Comparison of ENCODE assay signal across 9 cellular contexts in genomic region chr4:44916406-44916805, GRCh38.
A peak's percentile ranks its signal among the peaks of the same experiment; 100 is the strongest.
DNase-seq lines count a peak whose midpoint lies in the region; ATAC-seq and TF ChIP-seq lines count a peak whose summit lies in the region.
"Had no signal": no experiment of that assay in that cellular context is flagged by ENCODE, and none has a peak within 500 bp of the region (broad histone marks: within the 10 kb centered on the region; RNA-seq: fewer than 3 reads in every experiment).

No MANE protein-coding gene starts in this region.

- no peak overlapping the region for H3K4ac ChIP-seq in neuronal stem cell (ENCODE audit: low read length)

- TF ChIP-seq POLR2A in GM18505 (IDR thresholded peaks at IDR 0.05; ENCODE audit: borderline replicate concordance, extremely low read depth, insufficient read depth, insufficient read length) (no peak), Peyer's patch (IDR thresholded peaks at IDR 0.05) (no peak)

- no peak overlapping the region for H2BK15ac ChIP-seq in neuronal stem cell (ENCODE audit: low read length)

- H2AK5ac ChIP-seq in neuronal stem cell (ENCODE audit: low read depth, low read length): no peak overlapping the region

- H3F3A ChIP-seq in MM.1S (ENCODE audit: insufficient read depth, low read length): no peaks in the 10 kb centered on the region

- H3K9ac ChIP-seq in MM.1S (ENCODE audit: low read length): peak overlapping the region; percentile 18; the same call in 1 of the 2 replicates
- no peak overlapping the region for H3K9ac ChIP-seq in neuronal stem cell (ENCODE audit: low read depth, low read length, poor library complexity)

- no peak overlapping the region for H4K91ac ChIP-seq in neuronal stem cell (ENCODE audit: low read depth, low read length, poor library complexity)

- H3K4me2 ChIP-seq in MM.1S (ENCODE audit: low read depth, low read length) (peak overlapping the region; percentile 61), neuronal stem cell (ENCODE audit: insufficient read depth, low read length, poor library complexity, severe bottlenecking) (no peak overlapping the region)

- H3K9me3 ChIP-seq in MM.1S (replicated peaks; ENCODE audit: insufficient read depth, low read length): no peaks in the 10 kb centered on the region
- no peaks in the 10 kb centered on the region for H3K9me3 ChIP-seq in neuronal stem cell (replicated peaks in 1 of 2; ENCODE audit: control insufficient read depth in 2 of 2, insufficient read depth in 1 of 2, low read depth in 1 of 2, low read length in 2 of 2)
- no peaks in the 10 kb centered on the region for H3K9me3 ChIP-seq in Peyer's patch
- H3K9me3 ChIP-seq: body of pancreas had no signal

- H3K4me3 ChIP-seq in MM.1S (ENCODE audit: low read length) (peak overlapping the region; percentile 66), coronary artery (peak overlapping the region; percentile 51), neuronal stem cell (ENCODE audit: low read length in 2 of 2) (no peak overlapping the region), Peyer's patch (no peak overlapping the region)
- H3K4me3 ChIP-seq: body of pancreas had no signal

- no peak overlapping the region for H2BK5ac ChIP-seq in neuronal stem cell (ENCODE audit: low read length)

- no peak for ATAC-seq in GM18505 (IDR thresholded peaks at IDR 0.05; ENCODE audit: unreplicated experiment)
- ATAC-seq: body of pancreas had no signal

- peak; percentile 2 for DNase-seq in ELR (ENCODE audit: low read depth)
- DNase-seq in MM.1S: peak; percentile 58
- DNase-seq in coronary artery (ENCODE audit: low spot score): no peak
- no peak for DNase-seq in neuronal stem cell (ENCODE audit: low spot score)
- no peak for DNase-seq in SK-N-DZ (ENCODE audit: low spot score)
- DNase-seq in HUDEP-2 (lab: John Stamatoyannopoulos, UW; ENCODE audit: unreplicated experiment in 76 of 76): no peak
- no peak for DNase-seq in Peyer's patch
- DNase-seq: body of pancreas had no signal

- H3K18ac ChIP-seq in neuronal stem cell (ENCODE audit: low read length): no peak overlapping the region

- no CpG with 5 or more reads among the region's 3 CpGs for WGBS in neuronal stem cell (ENCODE audit: extremely low coverage in 2 of 2, insufficient read length in 2 of 2, insufficient replicate concordance in 1 of 2), 2 donors

- no peak overlapping the region for H4K8ac ChIP-seq in neuronal stem cell (ENCODE audit: low read depth, low read length)

- H3K36me3 ChIP-seq in MM.1S (replicated peaks; ENCODE audit: insufficient read depth, low read length) (no peaks in the 10 kb centered on the region), neuronal stem cell (replicated peaks in 1 of 2; ENCODE audit: control insufficient read depth in 2 of 2, insufficient read depth in 2 of 2, low read length in 2 of 2) (no peaks in the 10 kb centered on the region), Peyer's patch (no peaks in the 10 kb centered on the region)

- H2AFZ ChIP-seq in MM.1S (ENCODE audit: low read length): peak overlapping the region; percentile 76
- peak overlapping the region; percentile 45 for H2AFZ ChIP-seq in neuronal stem cell (ENCODE audit: low read length)

- H3K4me1 ChIP-seq in MM.1S (ENCODE audit: low read length) (0 out of 2 replicates have a peak, but pooled peaks cover 3% of the 10 kb centered on the region), neuronal stem cell (ENCODE audit: control insufficient read depth in 2 of 2, insufficient read depth in 1 of 2, low read depth in 1 of 2, low read length in 2 of 2) (no peaks in the 10 kb centered on the region), Peyer's patch (no peaks in the 10 kb centered on the region)

- no peak overlapping the region for H2BK120ac ChIP-seq in neuronal stem cell (ENCODE audit: low read depth, low read length)

- no peaks in the 10 kb centered on the region for H3K27me3 ChIP-seq in MM.1S (replicated peaks; ENCODE audit: insufficient read depth, low read length)
- H3K27me3 ChIP-seq in neuronal stem cell (ENCODE audit: control insufficient read depth in 3 of 3, insufficient read depth in 3 of 3, low read depth in 1 of 3, low read length in 3 of 3): no peaks in the 10 kb centered on the region
- no peaks in the 10 kb centered on the region for H3K27me3 ChIP-seq in Peyer's patch
- H3K27me3 ChIP-seq: body of pancreas had no signal

- no peak for TF ChIP-seq CTCF in MM.1S (IDR thresholded peaks at IDR 0.05; ENCODE audit: low read length)
- TF ChIP-seq CTCF in coronary artery (IDR thresholded peaks at IDR 0.05): no peak
- TF ChIP-seq CTCF in Peyer's patch (IDR thresholded peaks at IDR 0.05): no peak

- H3K79me2 ChIP-seq in MM.1S (ENCODE audit: low read length): no peaks in the 10 kb centered on the region

- H4K20me1 ChIP-seq in MM.1S (ENCODE audit: insufficient read depth, low read length): no peaks in the 10 kb centered on the region

- no peak overlapping the region; the same call in 1 of the 2 replicates for H3K27ac ChIP-seq in MM.1S (ENCODE audit: low read length)
- no peak overlapping the region for H3K27ac ChIP-seq in coronary artery
- no peak overlapping the region for H3K27ac ChIP-seq in neuronal stem cell (replicated peaks; ENCODE audit: low read length)
- no peak overlapping the region for H3K27ac ChIP-seq in Peyer's patch
- H3K27ac ChIP-seq: body of pancreas had no signal

- no peak overlapping the region for H2BK12ac ChIP-seq in neuronal stem cell (ENCODE audit: low read length)

- no peaks in the 10 kb centered on the region for H3K9me2 ChIP-seq in MM.1S (replicated peaks; ENCODE audit: insufficient read depth, low read length)

- no peak overlapping the region for H3K23ac ChIP-seq in neuronal stem cell (ENCODE audit: low read depth, low read length, poor library complexity)

- no peaks in the 10 kb centered on the region for H3K79me1 ChIP-seq in neuronal stem cell (ENCODE audit: low read depth, low read length)

- H3K14ac ChIP-seq in neuronal stem cell (ENCODE audit: low read length): no peak overlapping the region

Comparison
In these comparisons a context has a peak if more than half of its experiments do, and no peak if none do; other contexts are left out.
1. DNase-seq: peak in ELR (single experiment) and MM.1S (single experiment); none in coronary artery (single experiment), neuronal stem cell (single experiment), SK-N-DZ (single experiment), HUDEP-2 (0 of 76) and Peyer's patch (0 of 3).
2. H3K4me3 ChIP-seq: peak in MM.1S (single experiment) and coronary artery (single experiment); none in neuronal stem cell (0 of 2) and Peyer's patch (0 of 4).